1 cellular context compared by ENCODE assay signal in the genomic region with DNA sequence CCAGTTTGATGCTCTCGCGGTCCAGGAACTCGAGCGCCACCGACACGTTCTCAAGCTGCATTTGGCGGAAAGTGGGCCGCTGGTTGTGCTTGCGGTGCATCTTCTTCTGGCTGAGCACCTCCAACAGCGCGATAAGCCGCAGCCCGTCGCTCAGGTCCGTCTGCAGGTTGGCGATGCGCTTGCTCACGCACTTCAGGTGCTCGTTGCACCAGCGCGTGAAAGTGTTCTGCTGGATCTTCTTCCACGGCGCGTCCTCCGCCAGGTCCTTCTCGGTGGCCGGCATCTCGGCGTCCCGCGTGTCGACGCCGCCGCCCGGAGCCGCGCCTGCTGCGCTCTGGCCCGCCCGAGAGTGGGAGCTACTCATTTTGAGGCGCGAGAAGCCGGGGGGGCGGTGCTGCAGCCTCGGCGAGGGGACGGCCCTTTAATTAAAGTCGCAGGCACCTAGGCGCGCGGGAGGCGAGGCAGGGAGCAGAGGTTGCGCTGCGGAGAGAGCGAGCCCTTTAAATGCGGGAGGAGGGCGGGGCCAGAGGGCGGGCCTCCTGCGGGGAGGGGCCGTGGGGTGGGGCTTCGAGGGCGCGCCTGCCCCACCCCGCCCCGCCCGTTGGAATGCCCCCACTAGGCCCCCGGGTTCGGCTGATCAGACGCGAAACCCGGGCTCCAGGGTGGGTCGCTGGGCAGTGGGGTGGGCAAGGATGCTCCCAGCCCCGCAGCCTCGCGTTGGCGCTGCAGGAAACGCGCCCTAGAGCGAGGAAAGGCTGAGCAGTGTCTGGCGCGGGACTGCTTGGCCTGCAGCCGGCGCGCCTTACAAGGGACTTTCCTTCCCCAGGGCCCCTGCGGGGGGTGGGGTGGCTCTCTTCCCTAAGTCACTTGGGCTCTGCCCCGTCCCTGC.
TF ChIP-seq lines count a peak whose summit lies in the region.

No MANE protein-coding gene starts in this region.

TF ChIP-seq in HEK293, 187 proteins besides CTCF, POLR2A, EP300 and RAD21 (continued from another document and continues in another):
- TF ChIP-seq ZNF423 (tag by site-specific recombination; IDR thresholded peaks at IDR 0.05) (peak; percentile 92), ZNF433 (tag by site-specific recombination; IDR thresholded peaks at IDR 0.05; ENCODE audit: low read depth) (no peak), GFI1B (tag by site-specific recombination; IDR thresholded peaks at IDR 0.05) (no peak), ZNF560 (tag by site-specific recombination; IDR thresholded peaks at IDR 0.05; ENCODE audit: borderline replicate concordance) (no peak), ZBTB17 (tag by site-specific recombination; IDR thresholded peaks at IDR 0.05) (peak; percentile 74), ZSCAN16 (tag by site-specific recombination; IDR thresholded peaks at IDR 0.05) (no peak), ZNF311 (tag by site-specific recombination; IDR thresholded peaks at IDR 0.05; ENCODE audit: borderline replicate concordance) (no peak), ZBTB21 (tag by site-specific recombination; IDR thresholded peaks at IDR 0.05) (no peak), ZNF394 (tag by site-specific recombination; IDR thresholded peaks at IDR 0.05; ENCODE audit: borderline replicate concordance) (peak; percentile 60; the same call in 1 of the 2 replicates), ZNF37A (tag by site-specific recombination; IDR thresholded peaks at IDR 0.05) (no peak), ZBTB20 (tag by site-specific recombination; IDR thresholded peaks at IDR 0.05) (no peak), YY1 (tag by site-specific recombination; IDR thresholded peaks at IDR 0.05) (peak; percentile 49; the same call in 1 of the 2 replicates), ZNF132 (tag by site-specific recombination; IDR thresholded peaks at IDR 0.05; ENCODE audit: borderline replicate concordance) (no peak), ZNF175 (tag by site-specific recombination; IDR thresholded peaks at IDR 0.05) (no peak), ZNF23 (tag by site-specific recombination; IDR thresholded peaks at IDR 0.05; ENCODE audit: borderline replicate concordance) (no peak), ZNF121 (tag by site-specific recombination; IDR thresholded peaks at IDR 0.05) (no peak), ZNF626 (tag by site-specific recombination; IDR thresholded peaks at IDR 0.05) (no peak), MYNN (tag by site-specific recombination; IDR thresholded peaks at IDR 0.05; ENCODE audit: borderline replicate concordance) (no peak), YY2 (tag by site-specific recombination; IDR thresholded peaks at IDR 0.05) (peak; percentile 49; the same call in 1 of the 2 replicates), KLF10 (tag by site-specific recombination; IDR thresholded peaks at IDR 0.05) (peak; percentile 96), ZNF510 (tag by site-specific recombination; IDR thresholded peaks at IDR 0.05; ENCODE audit: insufficient replicate concordance) (no peak), ZNF292 (tag by site-specific recombination; IDR thresholded peaks at IDR 0.05; ENCODE audit: borderline replicate concordance, low read depth) (no peak), ZFP69B (tag by site-specific recombination; IDR thresholded peaks at IDR 0.05) (peak; percentile 83), ZNF19 (tag by site-specific recombination; IDR thresholded peaks at IDR 0.05; ENCODE audit: low read depth) (no peak), ZNF501 (tag by site-specific recombination; IDR thresholded peaks at IDR 0.05) (peak; percentile 89), REPIN1 (tag by site-specific recombination; IDR thresholded peaks at IDR 0.05; ENCODE audit: low read depth) (peak; percentile 50; the same call in 1 of the 2 replicates), SALL2 (tag by site-specific recombination; IDR thresholded peaks at IDR 0.05; ENCODE audit: borderline replicate concordance) (no peak), ZNF571 (tag by site-specific recombination; IDR thresholded peaks at IDR 0.05) (no peak), ZNF354C (tag by site-specific recombination; IDR thresholded peaks at IDR 0.05; ENCODE audit: borderline replicate concordance, low read depth) (no peak), KLF9 (tag by site-specific recombination; IDR thresholded peaks at IDR 0.05; ENCODE audit: low read depth) (peak; percentile 81), ZNF2 (tag by site-specific recombination; IDR thresholded peaks at IDR 0.05) (peak; percentile 90)
- TF ChIP-seq, protein P1, sequence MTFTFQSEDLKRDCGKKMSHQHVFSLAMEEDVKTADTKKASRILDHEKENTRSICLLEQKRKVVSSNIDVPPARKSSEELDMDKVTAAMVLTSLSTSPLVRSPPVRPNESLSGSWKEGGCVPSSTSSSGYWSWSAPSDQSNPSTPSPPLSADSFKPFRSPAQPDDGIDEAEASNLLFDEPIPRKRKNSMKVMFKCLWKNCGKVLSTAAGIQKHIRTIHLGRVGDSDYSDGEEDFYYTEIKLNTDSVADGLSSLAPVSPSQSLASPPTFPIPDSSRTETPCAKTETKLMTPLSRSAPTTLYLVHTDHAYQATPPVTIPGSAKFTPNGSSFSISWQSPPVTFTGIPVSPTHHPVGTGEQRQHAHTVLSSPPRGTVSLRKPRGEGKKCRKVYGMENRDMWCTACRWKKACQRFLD (tag by site-specific recombination; IDR thresholded peaks at IDR 0.05), result no peak
- TF ChIP-seq, protein P2, sequence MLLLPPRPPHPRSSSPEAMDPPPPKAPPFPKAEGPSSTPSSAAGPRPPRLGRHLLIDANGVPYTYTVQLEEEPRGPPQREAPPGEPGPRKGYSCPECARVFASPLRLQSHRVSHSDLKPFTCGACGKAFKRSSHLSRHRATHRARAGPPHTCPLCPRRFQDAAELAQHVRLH (tag by site-specific recombination; IDR thresholded peaks at IDR 0.05), result no peak; the same call in 1 of the 2 replicates
- TF ChIP-seq, protein P3, sequence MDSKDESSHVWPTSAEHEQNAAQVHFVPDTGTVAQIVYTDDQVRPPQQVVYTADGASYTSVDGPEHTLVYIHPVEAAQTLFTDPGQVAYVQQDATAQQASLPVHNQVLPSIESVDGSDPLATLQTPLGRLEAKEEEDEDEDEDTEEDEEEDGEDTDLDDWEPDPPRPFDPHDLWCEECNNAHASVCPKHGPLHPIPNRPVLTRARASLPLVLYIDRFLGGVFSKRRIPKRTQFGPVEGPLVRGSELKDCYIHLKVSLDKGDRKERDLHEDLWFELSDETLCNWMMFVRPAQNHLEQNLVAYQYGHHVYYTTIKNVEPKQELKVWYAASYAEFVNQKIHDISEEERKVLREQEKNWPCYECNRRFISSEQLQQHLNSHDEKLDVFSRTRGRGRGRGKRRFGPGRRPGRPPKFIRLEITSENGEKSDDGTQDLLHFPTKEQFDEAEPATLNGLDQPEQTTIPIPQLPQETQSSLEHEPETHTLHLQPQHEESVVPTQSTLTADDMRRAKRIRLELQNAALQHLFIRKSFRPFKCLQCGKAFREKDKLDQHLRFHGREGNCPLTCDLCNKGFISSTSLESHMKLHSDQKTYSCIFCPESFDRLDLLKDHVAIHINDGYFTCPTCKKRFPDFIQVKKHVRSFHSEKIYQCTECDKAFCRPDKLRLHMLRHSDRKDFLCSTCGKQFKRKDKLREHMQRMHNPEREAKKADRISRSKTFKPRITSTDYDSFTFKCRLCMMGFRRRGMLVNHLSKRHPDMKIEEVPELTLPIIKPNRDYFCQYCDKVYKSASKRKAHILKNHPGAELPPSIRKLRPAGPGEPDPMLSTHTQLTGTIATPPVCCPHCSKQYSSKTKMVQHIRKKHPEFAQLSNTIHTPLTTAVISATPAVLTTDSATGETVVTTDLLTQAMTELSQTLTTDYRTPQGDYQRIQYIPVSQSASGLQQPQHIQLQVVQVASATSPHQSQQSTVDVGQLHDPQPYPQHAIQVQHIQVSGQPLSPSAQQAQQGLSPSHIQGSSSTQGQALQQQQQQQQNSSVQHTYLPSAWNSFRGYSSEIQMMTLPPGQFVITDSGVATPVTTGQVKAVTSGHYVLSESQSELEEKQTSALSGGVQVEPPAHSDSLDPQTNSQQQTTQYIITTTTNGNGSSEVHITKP (tag by site-specific recombination; IDR thresholded peaks at IDR 0.05), result 0 out of 2 replicates have a peak, but pooled peaks have one; percentile 34
- TF ChIP-seq, protein P4, sequence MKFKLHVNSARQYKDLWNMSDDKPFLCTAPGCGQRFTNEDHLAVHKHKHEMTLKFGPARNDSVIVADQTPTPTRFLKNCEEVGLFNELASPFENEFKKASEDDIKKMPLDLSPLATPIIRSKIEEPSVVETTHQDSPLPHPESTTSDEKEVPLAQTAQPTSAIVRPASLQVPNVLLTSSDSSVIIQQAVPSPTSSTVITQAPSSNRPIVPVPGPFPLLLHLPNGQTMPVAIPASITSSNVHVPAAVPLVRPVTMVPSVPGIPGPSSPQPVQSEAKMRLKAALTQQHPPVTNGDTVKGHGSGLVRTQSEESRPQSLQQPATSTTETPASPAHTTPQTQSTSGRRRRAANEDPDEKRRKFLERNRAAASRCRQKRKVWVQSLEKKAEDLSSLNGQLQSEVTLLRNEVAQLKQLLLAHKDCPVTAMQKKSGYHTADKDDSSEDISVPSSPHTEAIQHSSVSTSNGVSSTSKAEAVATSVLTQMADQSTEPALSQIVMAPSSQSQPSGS (tag by site-specific recombination; IDR thresholded peaks at IDR 0.05; ENCODE audit: low read depth), result no peak
- TF ChIP-seq, protein P5, sequence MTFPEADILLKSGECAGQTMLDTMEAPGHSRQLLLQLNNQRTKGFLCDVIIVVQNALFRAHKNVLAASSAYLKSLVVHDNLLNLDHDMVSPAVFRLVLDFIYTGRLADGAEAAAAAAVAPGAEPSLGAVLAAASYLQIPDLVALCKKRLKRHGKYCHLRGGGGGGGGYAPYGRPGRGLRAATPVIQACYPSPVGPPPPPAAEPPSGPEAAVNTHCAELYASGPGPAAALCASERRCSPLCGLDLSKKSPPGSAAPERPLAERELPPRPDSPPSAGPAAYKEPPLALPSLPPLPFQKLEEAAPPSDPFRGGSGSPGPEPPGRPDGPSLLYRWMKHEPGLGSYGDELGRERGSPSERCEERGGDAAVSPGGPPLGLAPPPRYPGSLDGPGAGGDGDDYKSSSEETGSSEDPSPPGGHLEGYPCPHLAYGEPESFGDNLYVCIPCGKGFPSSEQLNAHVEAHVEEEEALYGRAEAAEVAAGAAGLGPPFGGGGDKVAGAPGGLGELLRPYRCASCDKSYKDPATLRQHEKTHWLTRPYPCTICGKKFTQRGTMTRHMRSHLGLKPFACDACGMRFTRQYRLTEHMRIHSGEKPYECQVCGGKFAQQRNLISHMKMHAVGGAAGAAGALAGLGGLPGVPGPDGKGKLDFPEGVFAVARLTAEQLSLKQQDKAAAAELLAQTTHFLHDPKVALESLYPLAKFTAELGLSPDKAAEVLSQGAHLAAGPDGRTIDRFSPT (tag by site-specific recombination; IDR thresholded peaks at IDR 0.05), result 0 out of 2 replicates have a peak, but pooled peaks have one; percentile 12
- TF ChIP-seq, protein P6, sequence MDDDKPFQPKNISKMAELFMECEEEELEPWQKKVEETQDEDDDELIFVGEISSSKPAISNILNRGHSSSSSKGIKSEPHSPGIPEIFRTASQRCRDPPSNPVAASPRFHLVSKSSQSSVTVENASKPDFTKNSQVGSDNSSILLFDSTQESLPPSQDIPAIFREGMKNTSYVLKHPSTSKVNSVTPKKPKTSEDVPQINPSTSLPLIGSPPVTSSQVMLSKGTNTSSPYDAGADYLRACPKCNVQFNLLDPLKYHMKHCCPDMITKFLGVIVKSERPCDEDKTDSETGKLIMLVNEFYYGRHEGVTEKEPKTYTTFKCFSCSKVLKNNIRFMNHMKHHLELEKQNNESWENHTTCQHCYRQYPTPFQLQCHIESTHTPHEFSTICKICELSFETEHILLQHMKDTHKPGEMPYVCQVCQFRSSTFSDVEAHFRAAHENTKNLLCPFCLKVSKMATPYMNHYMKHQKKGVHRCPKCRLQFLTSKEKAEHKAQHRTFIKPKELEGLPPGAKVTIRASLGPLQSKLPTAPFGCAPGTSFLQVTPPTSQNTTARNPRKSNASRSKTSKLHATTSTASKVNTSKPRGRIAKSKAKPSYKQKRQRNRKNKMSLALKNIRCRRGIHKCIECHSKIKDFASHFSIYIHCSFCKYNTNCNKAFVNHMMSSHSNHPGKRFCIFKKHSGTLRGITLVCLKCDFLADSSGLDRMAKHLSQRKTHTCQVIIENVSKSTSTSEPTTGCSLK (tag by site-specific recombination; IDR thresholded peaks at IDR 0.05), result no peak
- TF ChIP-seq, protein P7, sequence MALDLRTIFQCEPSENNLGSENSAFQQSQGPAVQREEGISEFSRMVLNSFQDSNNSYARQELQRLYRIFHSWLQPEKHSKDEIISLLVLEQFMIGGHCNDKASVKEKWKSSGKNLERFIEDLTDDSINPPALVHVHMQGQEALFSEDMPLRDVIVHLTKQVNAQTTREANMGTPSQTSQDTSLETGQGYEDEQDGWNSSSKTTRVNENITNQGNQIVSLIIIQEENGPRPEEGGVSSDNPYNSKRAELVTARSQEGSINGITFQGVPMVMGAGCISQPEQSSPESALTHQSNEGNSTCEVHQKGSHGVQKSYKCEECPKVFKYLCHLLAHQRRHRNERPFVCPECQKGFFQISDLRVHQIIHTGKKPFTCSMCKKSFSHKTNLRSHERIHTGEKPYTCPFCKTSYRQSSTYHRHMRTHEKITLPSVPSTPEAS (tag by site-specific recombination; IDR thresholded peaks at IDR 0.05), result no peak
- TF ChIP-seq, protein P8, sequence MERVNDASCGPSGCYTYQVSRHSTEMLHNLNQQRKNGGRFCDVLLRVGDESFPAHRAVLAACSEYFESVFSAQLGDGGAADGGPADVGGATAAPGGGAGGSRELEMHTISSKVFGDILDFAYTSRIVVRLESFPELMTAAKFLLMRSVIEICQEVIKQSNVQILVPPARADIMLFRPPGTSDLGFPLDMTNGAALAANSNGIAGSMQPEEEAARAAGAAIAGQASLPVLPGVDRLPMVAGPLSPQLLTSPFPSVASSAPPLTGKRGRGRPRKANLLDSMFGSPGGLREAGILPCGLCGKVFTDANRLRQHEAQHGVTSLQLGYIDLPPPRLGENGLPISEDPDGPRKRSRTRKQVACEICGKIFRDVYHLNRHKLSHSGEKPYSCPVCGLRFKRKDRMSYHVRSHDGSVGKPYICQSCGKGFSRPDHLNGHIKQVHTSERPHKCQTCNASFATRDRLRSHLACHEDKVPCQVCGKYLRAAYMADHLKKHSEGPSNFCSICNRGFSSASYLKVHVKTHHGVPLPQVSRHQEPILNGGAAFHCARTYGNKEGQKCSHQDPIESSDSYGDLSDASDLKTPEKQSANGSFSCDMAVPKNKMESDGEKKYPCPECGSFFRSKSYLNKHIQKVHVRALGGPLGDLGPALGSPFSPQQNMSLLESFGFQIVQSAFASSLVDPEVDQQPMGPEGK (tag by site-specific recombination; IDR thresholded peaks at IDR 0.05), result peak; percentile 92
- TF ChIP-seq, protein P9, sequence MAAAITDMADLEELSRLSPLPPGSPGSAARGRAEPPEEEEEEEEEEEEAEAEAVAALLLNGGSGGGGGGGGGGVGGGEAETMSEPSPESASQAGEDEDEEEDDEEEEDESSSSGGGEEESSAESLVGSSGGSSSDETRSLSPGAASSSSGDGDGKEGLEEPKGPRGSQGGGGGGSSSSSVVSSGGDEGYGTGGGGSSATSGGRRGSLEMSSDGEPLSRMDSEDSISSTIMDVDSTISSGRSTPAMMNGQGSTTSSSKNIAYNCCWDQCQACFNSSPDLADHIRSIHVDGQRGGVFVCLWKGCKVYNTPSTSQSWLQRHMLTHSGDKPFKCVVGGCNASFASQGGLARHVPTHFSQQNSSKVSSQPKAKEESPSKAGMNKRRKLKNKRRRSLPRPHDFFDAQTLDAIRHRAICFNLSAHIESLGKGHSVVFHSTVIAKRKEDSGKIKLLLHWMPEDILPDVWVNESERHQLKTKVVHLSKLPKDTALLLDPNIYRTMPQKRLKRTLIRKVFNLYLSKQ (tag by site-specific recombination; IDR thresholded peaks at IDR 0.05; ENCODE audit: borderline replicate concordance), result no peak
